In the genomic region with DNA sequence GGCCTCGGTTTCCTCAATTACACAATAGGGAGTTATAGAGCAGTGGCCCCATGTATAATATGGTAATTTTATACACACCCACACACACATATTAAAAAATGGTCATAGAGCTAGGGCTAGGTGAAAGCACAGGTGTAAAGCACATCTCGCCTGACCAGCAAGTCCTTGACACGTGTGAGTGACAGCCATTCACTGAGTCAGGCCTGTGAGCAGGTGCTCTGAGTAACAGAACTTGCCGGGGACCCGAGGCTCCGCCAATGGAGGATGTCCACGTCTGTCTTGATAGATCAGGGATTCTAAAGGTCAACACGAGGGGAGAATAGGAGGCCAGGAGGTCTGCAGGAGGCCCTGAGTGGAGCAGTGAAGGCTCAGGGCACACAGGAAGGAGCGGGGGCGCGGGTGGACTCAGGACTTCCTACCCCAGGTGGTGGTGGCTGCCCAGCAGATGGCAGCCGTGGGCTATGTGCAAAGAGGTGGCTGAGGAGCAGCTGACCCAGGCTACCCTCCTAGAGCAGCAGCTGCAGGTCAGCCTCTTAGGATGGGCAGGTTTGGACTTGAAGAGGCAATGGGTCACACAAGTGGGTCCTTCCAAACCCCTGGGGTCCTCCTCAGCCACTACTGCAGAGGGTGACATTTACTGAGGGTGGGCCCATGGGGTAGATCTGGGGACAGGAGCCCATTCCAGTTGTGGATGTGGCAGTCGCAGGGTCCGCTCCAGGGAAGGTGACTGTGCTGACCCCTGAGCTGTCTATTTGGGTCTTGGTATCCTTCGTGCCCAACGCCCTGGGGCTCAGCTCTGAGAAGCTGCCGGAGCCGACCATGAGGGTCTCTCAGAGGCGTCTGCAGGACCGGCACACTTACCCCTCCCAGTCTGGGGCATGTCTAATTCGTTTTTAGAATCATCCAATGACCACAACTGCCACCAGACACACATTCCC, we compare ENCODE assay signal across 8 cellular contexts. TPM values are rescaled to one million over a fixed set of nuclear protein-coding genes. Genes with fewer than 3 reads are reported as not detected.
DNase-seq lines count a peak whose midpoint lies in the region; ATAC-seq and TF ChIP-seq lines count a peak whose summit lies in the region.

No MANE protein-coding gene starts in this region.

- CTCF ChIA-PET in CD4-positive, alpha-beta memory T cell (lab: Charles Lee; ENCODE audit: partially characterized antibody), result interaction anchor here (0.5 to 8.8 kb wide), 36 partner anchors 10 to 242 kb away, joined by 3 to 186 read pairs (median 3); a partner anchor contains a TSS

- peaks cover 0 to 5% (median 0%) of the 10 kb centered on the region in 8 donors for H3K9me3 Mint-ChIP-seq in CD4-positive, alpha-beta memory T cell
- H3K9me3 Mint-ChIP-seq in dendritic cell treated with granulocyte-macrophage colony-stimulating factor and Interleukin-4, amounts not matched to agents 40 ng/mL and 50 ng/mL, for 4 days, result no peaks in the 10 kb centered on the region

- H3K27ac ChIP-seq in CD4-positive, alpha-beta memory T cell (ENCODE audit: low read depth, low read length), result no peak overlapping the region
- no peak overlapping the region for H3K27ac ChIP-seq in lower lobe of right lung

- H3K4me1 Mint-ChIP-seq in CD4-positive, alpha-beta memory T cell, result peaks cover 22 to 48% (median 34%) of the 10 kb centered on the region in 4 donors
- H3K4me1 Mint-ChIP-seq in dendritic cell treated with granulocyte-macrophage colony-stimulating factor and Interleukin-4, amounts not matched to agents 40 ng/mL and 50 ng/mL, for 4 days (ENCODE audit: low read depth), result peaks cover 90% of the 10 kb centered on the region

- H3K27me3 Mint-ChIP-seq in CD4-positive, alpha-beta memory T cell, result no peaks in the 10 kb centered on the region
- H3K27me3 Mint-ChIP-seq in dendritic cell treated with granulocyte-macrophage colony-stimulating factor and Interleukin-4, amounts not matched to agents 40 ng/mL and 50 ng/mL, for 4 days, result no peaks in the 10 kb centered on the region

- no peaks in the 10 kb centered on the region for H3K9me3 ChIP-seq in CD4-positive, alpha-beta memory T cell (ENCODE audit: control insufficient read depth in 1 of 2, low read length in 2 of 2)
- no peaks in the 10 kb centered on the region for H3K9me3 ChIP-seq in lower lobe of right lung

- peaks cover 25% of the 10 kb centered on the region for H3K4me1 ChIP-seq in CD4-positive, alpha-beta memory T cell (ENCODE audit: insufficient read depth, low read length)
- no peaks in the 10 kb centered on the region for H3K4me1 ChIP-seq in lower lobe of right lung

- H3K36me3 Mint-ChIP-seq in CD4-positive, alpha-beta memory T cell, result peaks cover 14 to 59% of the 10 kb centered on the region in 2 donors
- peaks cover 100% of the 10 kb centered on the region for H3K36me3 Mint-ChIP-seq in dendritic cell treated with granulocyte-macrophage colony-stimulating factor and Interleukin-4, amounts not matched to agents 40 ng/mL and 50 ng/mL, for 4 days (ENCODE audit: low read depth)

- DNase-seq in CD4-positive, alpha-beta memory T cell, result peak; percentile 68 to 74 (median 73)
- DNase-seq in NCI-H748 (lab: John Stamatoyannopoulos, UW; ENCODE audit: unreplicated experiment), result peak; percentile 75
- DNase-seq in activated CD4-positive, alpha-beta T cell treated with anti-CD3 and anti-CD28 coated beads, Interleukin-2, amount 50 U/mL, for 48 hours, result peak; percentile 79 to 83
- peak; percentile 91 for DNase-seq in lower lobe of right lung
- DNase-seq in stimulated activated CD8-positive, alpha-beta memory T cell treated with anti-CD3 and anti-CD28 coated beads, Interleukin-12 subunit alpha, Interleukin-12 subunit beta, amount 100 ng/mL, for 24 hours (ENCODE audit: extremely low read depth), result peak; percentile 43

- no peak overlapping the region for H3K4me3 ChIP-seq in CD4-positive, alpha-beta memory T cell (ENCODE audit: low read length in 2 of 2)
- no peak overlapping the region for H3K4me3 ChIP-seq in lower lobe of right lung

- H3K27ac Mint-ChIP-seq in CD4-positive, alpha-beta memory T cell, result peak overlapping the region; percentile 77 to 94 (median 85)
- peak overlapping the region; percentile 64 for H3K27ac Mint-ChIP-seq in dendritic cell treated with granulocyte-macrophage colony-stimulating factor and Interleukin-4, amounts not matched to agents 40 ng/mL and 50 ng/mL, for 4 days

- POLR2A ChIA-PET in CD4-positive, alpha-beta memory T cell (lab: Charles Lee; ENCODE audit: partially characterized antibody), result interaction anchor here (0.7 to 5.6 kb wide), 11 partner anchors 12 to 153 kb away, joined by 3 to 26 read pairs (median 6); a partner anchor contains a TSS

- TF ChIP-seq CTCF in lower lobe of right lung (IDR thresholded peaks at IDR 0.05), result peak; percentile 79

- intact Hi-C loops in CD4-positive, alpha-beta memory T cell (cut with micrococcal nuclease), result loop anchor here (1.0 to 5.0 kb wide), 4 partner anchors 44 to 156 kb away; a partner anchor contains a TSS
- intact Hi-C loops in dendritic cell treated with granulocyte-macrophage colony-stimulating factor and Interleukin-4, amounts not matched to agents 40 ng/mL and 50 ng/mL, for 4 days (cut with micrococcal nuclease), result loop anchor here (2.0 kb wide), 1 partner anchor 150 kb away; a partner anchor contains a TSS
- intact Hi-C loops in lower lobe of right lung (cut with DNase I), result loop anchor here (5.0 kb wide), 1 partner anchor 151 kb away; a partner anchor contains a TSS

- peaks cover 55% of the 10 kb centered on the region for H3K36me3 ChIP-seq in CD4-positive, alpha-beta memory T cell (ENCODE audit: insufficient read depth, low read length)
- H3K36me3 ChIP-seq in lower lobe of right lung, result peaks cover 90% of the 10 kb centered on the region

- no peaks in the 10 kb centered on the region for H3K27me3 ChIP-seq in CD4-positive, alpha-beta memory T cell (ENCODE audit: insufficient read depth, low read length)
- no peaks in the 10 kb centered on the region for H3K27me3 ChIP-seq in lower lobe of right lung (ENCODE audit: low read depth)

- peak overlapping the region in 6 of 8 donors; percentile 20 to 73 (median 46) for H3K4me3 Mint-ChIP-seq in CD4-positive, alpha-beta memory T cell
- no peak overlapping the region for H3K4me3 Mint-ChIP-seq in dendritic cell treated with granulocyte-macrophage colony-stimulating factor and Interleukin-4, amounts not matched to agents 40 ng/mL and 50 ng/mL, for 4 days

- ATAC-seq in HG02678 (IDR thresholded peaks at IDR 0.05; ENCODE audit: unreplicated experiment) (peak; percentile 48), lower lobe of right lung (peak; percentile 91 to 94), HG03108 (IDR thresholded peaks at IDR 0.05; ENCODE audit: unreplicated experiment) (no peak)

RNA-seq across cellular contexts. Expression of a gene that starts 45.9 kb away (rescaled TPM):
- not detected for total RNA-seq in CD4-positive, alpha-beta memory T cell
- polyA plus RNA-seq in CD4-positive, alpha-beta memory T cell, result not detected
- total RNA-seq in lower lobe of right lung, result 6.3 TPM
